Comparison of ENCODE assay signal across 16 cellular contexts in the genomic region with DNA sequence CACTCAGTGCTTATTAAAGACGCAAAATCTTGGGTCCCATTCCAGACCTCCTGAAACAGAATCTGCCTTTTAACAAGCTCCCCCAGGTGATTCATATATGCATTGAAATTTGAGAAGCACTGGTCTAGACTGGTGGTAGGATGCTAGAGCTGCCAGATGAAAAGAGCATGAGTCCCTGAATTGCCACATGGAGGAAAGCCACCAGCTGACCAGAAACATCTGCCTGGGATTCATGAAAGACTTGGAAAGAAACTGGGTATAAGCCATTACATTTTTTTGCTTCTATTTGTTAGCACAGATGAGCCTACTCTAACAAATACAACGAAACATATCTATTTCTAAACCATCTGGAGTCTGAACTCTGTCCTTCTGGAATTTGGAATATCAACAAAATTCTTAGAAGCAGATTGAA.
DNase-seq lines count a peak whose midpoint lies in the region; ATAC-seq and TF ChIP-seq lines count a peak whose summit lies in the region.
"Had no signal": no experiment of that assay in that cellular context is flagged by ENCODE, and none has a peak within 500 bp of the region (broad histone marks: within the 10 kb centered on the region; RNA-seq: fewer than 3 reads in every experiment).

No MANE protein-coding gene starts in this region.

- H3K36me3 ChIP-seq in GM23248 (ENCODE audit: low read depth) (no peaks in the 10 kb centered on the region), Karpas-422 (ENCODE audit: insufficient read depth, low read length) (no peaks in the 10 kb centered on the region), endodermal cell (ENCODE audit: control insufficient read depth, insufficient read depth, low read length) (no peaks in the 10 kb centered on the region)
- H3K36me3 ChIP-seq: neural progenitor cell, transverse colon had no signal

- H3K27me3 Mint-ChIP-seq in endodermal cell (ENCODE audit: insufficient read depth): no peaks in the 10 kb centered on the region

- no peaks in the 10 kb centered on the region for H3K9me2 ChIP-seq in GM23248 (ENCODE audit: insufficient read depth)
- H3K9me2 ChIP-seq in Karpas-422 (replicated peaks; ENCODE audit: insufficient read depth, low read length): no peaks in the 10 kb centered on the region

- no peak overlapping the region for H3K4me3 Mint-ChIP-seq in endodermal cell
- H3K4me3 Mint-ChIP-seq: activated CD4-positive, alpha-beta T cell treated with anti-CD3 and anti-CD28 coated beads for 36 hours; activated T-helper 17 cell treated with anti-CD3 and anti-CD28 coated beads, Interleukin-2, amount 50 U/mL, for 72 hours; neural progenitor cell had no signal

- 2 to 3% methylated on average over 2 of the region's 2 CpGs for WGBS in GM23248 (ENCODE audit: low coverage in 1 of 2, low lambda C conversion rate in 2 of 2, missing lambda C conversion rate in 2 of 2), 2 experiments
- WGBS in endodermal cell (ENCODE audit: insufficient coverage in 1 of 2, insufficient read length in 1 of 2), 2 experiments: 89 to 91% methylated on average over 1 to 2 of the region's 2 CpGs

- no peaks in the 10 kb centered on the region for H3K36me3 Mint-ChIP-seq in endodermal cell (ENCODE audit: low read depth)
- H3K36me3 Mint-ChIP-seq: neural progenitor cell had no signal

- no peak overlapping the region for H3K4me3 ChIP-seq in GM23248
- no peak overlapping the region for H3K4me3 ChIP-seq in Karpas-422 (ENCODE audit: low read length)
- no peak overlapping the region for H3K4me3 ChIP-seq in endodermal cell (ENCODE audit: low read length)
- H3K4me3 ChIP-seq: neural progenitor cell, transverse colon had no signal

- no peak for ATAC-seq in GM21526 (IDR thresholded peaks at IDR 0.05; ENCODE audit: low FRiP score, unreplicated experiment)
- ATAC-seq: activated CD4-positive, alpha-beta T cell treated with anti-CD3 and anti-CD28 coated beads for 36 hours; activated T-helper 17 cell treated with anti-CD3 and anti-CD28 coated beads, Interleukin-2, amount 50 U/mL, for 72 hours had no signal

- no peak for TF ChIP-seq CTCF in endodermal cell (conservative IDR thresholded peaks at IDR 0.05)

- H3K4me1 ChIP-seq in GM23248 (ENCODE audit: insufficient read depth): peaks cover 34% of the 10 kb centered on the region
- H3K4me1 ChIP-seq in Karpas-422 (ENCODE audit: low read length): no peaks in the 10 kb centered on the region
- no peaks in the 10 kb centered on the region for H3K4me1 ChIP-seq in endodermal cell (ENCODE audit: control insufficient read depth, insufficient read depth, low read length)
- H3K4me1 ChIP-seq: neural progenitor cell had no signal

- no peaks in the 10 kb centered on the region for H3K9me3 Mint-ChIP-seq in endodermal cell
- H3K9me3 Mint-ChIP-seq: activated T-helper 17 cell treated with anti-CD3 and anti-CD28 coated beads, Interleukin-2, amount 50 U/mL, for 72 hours; neural progenitor cell had no signal

- H3K79me2 ChIP-seq in GM23248 (ENCODE audit: insufficient read depth): no peaks in the 10 kb centered on the region
- no peaks in the 10 kb centered on the region for H3K79me2 ChIP-seq in Karpas-422 (ENCODE audit: low read length)

- H3K27me3 ChIP-seq in GM23248 (replicated peaks; ENCODE audit: insufficient read depth): no peaks in the 10 kb centered on the region
- no peaks in the 10 kb centered on the region for H3K27me3 ChIP-seq in Karpas-422 (ENCODE audit: low read length)
- no peaks in the 10 kb centered on the region for H3K27me3 ChIP-seq in endodermal cell (ENCODE audit: control insufficient read depth, insufficient read depth, low read length, poor library complexity, severe bottlenecking)
- H3K27me3 ChIP-seq: neural progenitor cell, transverse colon had no signal

- H3K27ac ChIP-seq in GM23248: no peak overlapping the region
- no peak overlapping the region for H3K27ac ChIP-seq in Karpas-422 (ENCODE audit: low read length)
- H3K27ac ChIP-seq in endodermal cell (ENCODE audit: low read depth, low read length): no peak overlapping the region
- H3K27ac ChIP-seq: neural progenitor cell, transverse colon had no signal

- H3K4me2 ChIP-seq in GM23248 (ENCODE audit: unreplicated experiment): no peak overlapping the region
- no peak overlapping the region for H3K4me2 ChIP-seq in Karpas-422 (ENCODE audit: low read depth, low read length, poor library complexity, severe bottlenecking)
- H3K4me2 ChIP-seq: neural progenitor cell had no signal

- in situ Hi-C loops in GM23248 (cut with MboI): loop anchor here (25.0 kb wide), 2 partner anchors 420 to 1445 kb away; partner anchors contain the start of gene MMADHC

- H3K9ac ChIP-seq in GM23248: no peak overlapping the region
- H3K9ac ChIP-seq in Karpas-422 (ENCODE audit: low read length): no peak overlapping the region
- no peak overlapping the region for H3K9ac ChIP-seq in endodermal cell (ENCODE audit: extremely low read depth, low read length, poor library complexity, severe bottlenecking)
- H3K9ac ChIP-seq: neural progenitor cell had no signal

- peak; percentile 93 for DNase-seq in GM23248
- DNase-seq in NCI-H69 (lab: John Stamatoyannopoulos, UW): peak; percentile 29
- peak; percentile 42 for DNase-seq in epidermal melanocyte (ENCODE audit: insufficient read length, low spot score)
- peak; percentile 70 for DNase-seq in non-pigmented ciliary epithelial cell (ENCODE audit: low read depth)
- no peak for DNase-seq in Karpas-422
- DNase-seq in retina: no peak
- no peak for DNase-seq in endodermal cell
- DNase-seq: activated CD4-positive, alpha-beta T cell treated with anti-CD3 and anti-CD28 coated beads for 36 hours; caudate nucleus; NCI-H1417; stimulated activated CD4-positive, alpha-beta T cell treated with anti-CD3 and anti-CD28 coated beads, Interleukin-15, amount 100 ng/mL, for 24 hours; T-helper 1 cell; transverse colon had no signal

- H3F3A ChIP-seq in GM23248 (ENCODE audit: insufficient read depth): peaks cover 50% of the 10 kb centered on the region

- no peaks in the 10 kb centered on the region for H3K9me3 ChIP-seq in GM23248 (ENCODE audit: low read depth)
- no peaks in the 10 kb centered on the region for H3K9me3 ChIP-seq in Karpas-422 (ENCODE audit: low read length)
- H3K9me3 ChIP-seq in endodermal cell (ENCODE audit: control insufficient read depth, low read length): no peaks in the 10 kb centered on the region
- H3K9me3 ChIP-seq: transverse colon had no signal

- no peak overlapping the region for H3K27ac Mint-ChIP-seq in endodermal cell
- H3K27ac Mint-ChIP-seq: activated CD4-positive, alpha-beta T cell treated with anti-CD3 and anti-CD28 coated beads for 36 hours; activated T-helper 17 cell treated with anti-CD3 and anti-CD28 coated beads, Interleukin-2, amount 50 U/mL, for 72 hours; neural progenitor cell had no signal

- H4K20me1 ChIP-seq in GM23248 (ENCODE audit: insufficient read depth) (no peaks in the 10 kb centered on the region), Karpas-422 (ENCODE audit: insufficient read depth, low read depth, low read length) (no peaks in the 10 kb centered on the region)

- H2AFZ ChIP-seq in GM23248 (no peak overlapping the region), Karpas-422 (ENCODE audit: low read length) (no peak overlapping the region)
- H2AFZ ChIP-seq: neural progenitor cell had no signal

- H3K4me1 Mint-ChIP-seq in endodermal cell: no peaks in the 10 kb centered on the region
- H3K4me1 Mint-ChIP-seq: activated T-helper 17 cell treated with anti-CD3 and anti-CD28 coated beads, Interleukin-2, amount 50 U/mL, for 72 hours; neural progenitor cell had no signal

Comparison
In these comparisons a context has a peak if more than half of its experiments do, and no peak if none do; other contexts are left out.
1. DNase-seq: peak in GM23248 (single experiment), NCI-H69 (single experiment), epidermal melanocyte (single experiment) and non-pigmented ciliary epithelial cell (single experiment); none in Karpas-422 (single experiment), retina (single experiment) and endodermal cell (single experiment).